Comparison of ENCODE assay signal across 36 cellular contexts in the genomic region with DNA sequence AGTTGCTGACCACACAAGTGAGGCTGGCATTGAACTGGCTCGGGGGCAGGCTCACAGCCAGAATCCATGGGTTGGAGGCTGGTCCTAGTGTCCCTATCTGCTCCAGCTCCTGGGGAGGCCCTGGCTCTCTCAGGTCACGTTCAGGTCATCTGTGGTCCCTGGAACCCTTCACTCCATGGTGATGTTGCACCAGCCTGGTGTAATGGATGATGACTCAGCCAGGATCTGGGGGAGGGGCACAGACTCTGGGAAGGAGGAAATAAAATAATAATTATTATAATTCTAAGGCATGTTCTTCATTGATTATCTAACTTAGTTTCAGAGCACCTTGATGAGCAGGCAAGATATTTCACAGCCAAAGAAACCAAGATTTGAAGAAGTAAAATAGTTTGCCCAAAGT. TPM values are rescaled to one million over a fixed set of nuclear protein-coding genes. Genes with fewer than 3 reads are reported as not detected.
"Had no signal": no experiment of that assay in that cellular context is flagged by ENCODE, and none has a peak within 500 bp of the region (broad histone marks: within the 10 kb centered on the region; RNA-seq: fewer than 3 reads in every experiment).

No MANE protein-coding gene starts in this region.

- ATAC-seq: activated CD8-positive, alpha-beta memory T cell treated with anti-CD3 and anti-CD28 coated beads, Interleukin-2, amount 10 ng/mL, durations not matched to agents 7 days and 5 days; activated naive CD8-positive, alpha-beta T cell treated with anti-CD3 and anti-CD28 coated beads, Interleukin-2, amount 50 U/mL, for 24 hours; PC-3 had no signal

- H3K4me1 ChIP-seq: Peyer's patch, SJSA1 had no signal

- H3K27ac ChIP-seq: Peyer's patch, SJSA1, VCaP had no signal

- H3K9me3 ChIP-seq: MG63, Peyer's patch, SJSA1, SK-N-SH had no signal

- H3K9ac ChIP-seq: SK-N-SH had no signal

- H3K4me3 ChIP-seq: MG63, Peyer's patch, SJSA1 had no signal

- H3K4me2 ChIP-seq: SK-N-SH had no signal

- DNase-seq: activated B cell treated with CpG ODN at 0.5 μM for 24 hours; activated CD4-positive, alpha-beta memory T cell treated with anti-CD3 and anti-CD28 coated beads, Interleukin-2, amount 10 ng/mL, durations not matched to agents 7 days and 5 days; activated CD4-positive, alpha-beta T cell treated with anti-CD3 and anti-CD28 coated beads for 48 hours; activated CD4-positive, CD25-positive, alpha-beta regulatory T cell treated with anti-CD3 and anti-CD28 coated beads, Interleukin-2, amount 50 U/mL, for 72 hours; activated CD8-positive, alpha-beta memory T cell treated with anti-CD3 and anti-CD28 coated beads for 24 hours; activated CD8-positive, alpha-beta memory T cell treated with anti-CD3 and anti-CD28 coated beads, Interleukin-2, amount 10 ng/mL, durations not matched to agents 7 days and 5 days; activated CD8-positive, alpha-beta memory T cell treated with anti-CD3 and anti-CD28 coated beads, Interleukin-2, amount 50 U/mL, for 48 hours; activated effector memory CD4-positive, alpha-beta T cell treated with Interleukin-2 at 50 U/mL for 16 hours; activated naive CD4-positive, alpha-beta T cell treated with anti-CD3 and anti-CD28 coated beads, Interleukin-2, amount 10 ng/mL, durations not matched to agents 7 days and 5 days; activated naive CD8-positive, alpha-beta T cell treated with anti-CD3 and anti-CD28 coated beads, Interleukin-2, amount 50 U/mL, for 24 hours; activated T-cell treated with anti-CD3 and anti-CD28 coated beads, Interleukin-2, amount 50 U/mL, for 48 hours; anterior cingulate cortex; central memory CD4-positive, alpha-beta T cell; Karpas-422; MG63; NCI-H1105; NCI-H1417 treated with DMSO at 0.1 percent for 48 hours; NCI-H1694; NCI-H1930; NCI-H2081 treated with DMSO at 0.1 percent for 48 hours; NCI-H226; NCI-H446 treated with DMSO at 0.1 percent for 48 hours; NCI-H524; NCI-H69; NCI-H82; PC-3; Peyer's patch; RPMI8226; SHP77 treated with DMSO at 0.1 percent for 48 hours; SK-N-SH; SW 1271 had no signal

- H3K9me2 ChIP-seq: SK-N-SH had no signal

- H3K27me3 ChIP-seq: Peyer's patch had no signal

- H3K36me3 ChIP-seq: MG63, Peyer's patch, SJSA1 had no signal

RNA-seq across cellular contexts. Expression of gene FCRL4, which starts 26.6 kb away (rescaled TPM):
- total RNA-seq: activated CD4-positive, alpha-beta memory T cell treated with anti-CD3 and anti-CD28 coated beads, Interleukin-2, amount 10 ng/mL, durations not matched to agents 7 days and 5 days; activated CD8-positive, alpha-beta memory T cell treated with anti-CD3 and anti-CD28 coated beads, Interleukin-2, amount 10 ng/mL, durations not matched to agents 7 days and 5 days; cerebellum; PC-3; SJSA1; T-helper 1 cell treated with Interleukin-12 subunit alpha and Interleukin-12 subunit beta and Interleukin-4 antibody, amounts not matched to agents 30 ng/mL and 1 ng/mL, for 36 hours; T-helper 2 cell treated with Interferon-gamma antibody and Interleukin-4, amounts not matched to agents 100 ng/mL and 5 ng/mL, for 36 hours had no signal
- polyA plus RNA-seq: SK-N-SH had no signal
